18 cellular contexts compared by ENCODE assay signal in the genomic region with DNA sequence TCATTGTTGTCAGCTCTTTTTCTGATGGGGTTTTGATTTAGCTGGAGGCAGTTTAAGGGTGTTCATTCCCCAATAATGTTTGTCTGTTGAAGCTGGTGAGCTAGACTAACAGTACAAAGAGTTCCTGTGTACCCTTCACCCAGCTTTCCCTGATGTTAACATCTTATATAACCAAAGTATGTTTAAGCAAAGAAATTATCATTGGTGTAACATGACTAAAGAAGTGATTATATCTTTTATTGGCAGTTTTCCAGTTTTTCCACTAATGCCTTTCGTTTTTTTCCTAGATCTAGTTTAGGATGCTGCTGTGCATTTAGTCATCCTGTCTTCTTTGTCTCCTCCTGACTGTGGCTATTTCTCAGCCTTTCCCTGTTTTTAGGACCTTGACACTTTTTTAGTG.
DNase-seq lines count a peak whose midpoint lies in the region; ATAC-seq and TF ChIP-seq lines count a peak whose summit lies in the region.
"Had no signal": no experiment of that assay in that cellular context is flagged by ENCODE, and none has a peak within 500 bp of the region (broad histone marks: within the 10 kb centered on the region; RNA-seq: fewer than 3 reads in every experiment).

No MANE protein-coding gene starts in this region.

- H4K91ac ChIP-seq in neuronal stem cell (ENCODE audit: low read depth, low read length, poor library complexity), result no peak overlapping the region

- DNase-seq in EL (peak; percentile 61), adipocyte (ENCODE audit: low read depth) (peak; percentile 22), fibroblast of villous mesenchyme (ENCODE audit: low read depth) (peak; percentile 28), ovary (no peak), neuronal stem cell (ENCODE audit: low spot score) (no peak), aorta (no peak), ureter (ENCODE audit: low spot score) (no peak)
- DNase-seq: activated naive CD8-positive, alpha-beta T cell treated with anti-CD3 and anti-CD28 coated beads, Interleukin-2, amount 50 U/mL, for 24 hours; CD8-positive, alpha-beta memory T cell; effector CD8-positive, alpha-beta T cell; Karpas-422; NCI-H1436 treated with DMSO at 0.1 percent for 48 hours; NCI-H510A treated with DMSO at 0.1 percent for 48 hours; SHP77 treated with DMSO at 0.1 percent for 48 hours; spleen; substantia nigra had no signal

- TF ChIP-seq EP300 in Ishikawa (IDR thresholded peaks at IDR 0.05; ENCODE audit: borderline replicate concordance), result no peak
- TF ChIP-seq EP300 in ovary (IDR thresholded peaks at IDR 0.05), result no peak

- WGBS in ovary, 3 donors, result 37 to 61% (median 53%) methylated on average over 1 of the region's 1 CpG
- WGBS in neuronal stem cell (ENCODE audit: extremely low coverage in 2 of 2, insufficient read length in 2 of 2, insufficient replicate concordance in 1 of 2), 2 donors, result no CpG with 5 or more reads among the region's 1 CpG
- WGBS in aorta, 2 donors, result 13 to 18% methylated on average over 1 of the region's 1 CpG

- H3K4me1 ChIP-seq in adipocyte (ENCODE audit: control insufficient read depth, insufficient read depth, low read length) (peaks cover 26% of the 10 kb centered on the region), ovary (ENCODE audit: insufficient read depth) (peaks cover 10% of the 10 kb centered on the region), neuronal stem cell (ENCODE audit: control insufficient read depth in 2 of 2, insufficient read depth in 1 of 2, low read depth in 1 of 2, low read length in 2 of 2) (no peaks in the 10 kb centered on the region), aorta (ENCODE audit: control insufficient read depth in 1 of 2, insufficient read depth in 2 of 2, low read length in 2 of 2) (peaks cover 18 to 33% of the 10 kb centered on the region in 2 donors)

- H3K27me3 ChIP-seq in adipocyte (replicated peaks; ENCODE audit: control insufficient read depth, insufficient read depth, low read length), result no peaks in the 10 kb centered on the region
- H3K27me3 ChIP-seq in ovary, result no peaks in the 10 kb centered on the region
- no peaks in the 10 kb centered on the region for H3K27me3 ChIP-seq in neuronal stem cell (ENCODE audit: control insufficient read depth in 3 of 3, insufficient read depth in 3 of 3, low read depth in 1 of 3, low read length in 3 of 3)
- H3K27me3 ChIP-seq in aorta (ENCODE audit: control insufficient read depth in 1 of 2, insufficient read depth in 2 of 2, low read length in 1 of 2), result no peaks in the 10 kb centered on the region
- H3K27me3 ChIP-seq: spleen had no signal

- no peak overlapping the region for H3K4me3 ChIP-seq in adipocyte (ENCODE audit: low read length)
- H3K4me3 ChIP-seq in fibroblast of villous mesenchyme (ENCODE audit: low read depth, low read length), result no peak overlapping the region
- H3K4me3 ChIP-seq in ovary, result no peak overlapping the region
- H3K4me3 ChIP-seq in neuronal stem cell (ENCODE audit: low read length in 2 of 2), result no peak overlapping the region
- H3K4me3 ChIP-seq in aorta (ENCODE audit: low read length in 2 of 2), result no peak overlapping the region
- H3K4me3 ChIP-seq: spleen had no signal

- H3K23ac ChIP-seq in neuronal stem cell (ENCODE audit: low read depth, low read length, poor library complexity), result no peak overlapping the region

- no peak overlapping the region for H2BK15ac ChIP-seq in neuronal stem cell (ENCODE audit: low read length)

- no peak overlapping the region for H3K4me2 ChIP-seq in neuronal stem cell (ENCODE audit: insufficient read depth, low read length, poor library complexity, severe bottlenecking)

- no peak overlapping the region for H3K4ac ChIP-seq in neuronal stem cell (ENCODE audit: low read length)

- no peaks in the 10 kb centered on the region for H3K79me1 ChIP-seq in neuronal stem cell (ENCODE audit: low read depth, low read length)

- H2AFZ ChIP-seq in neuronal stem cell (ENCODE audit: low read length), result no peak overlapping the region

- TF ChIP-seq POLR2A in ovary (IDR thresholded peaks at IDR 0.05), result no peak

- H3K27ac ChIP-seq in ovary (no peak overlapping the region), neuronal stem cell (replicated peaks; ENCODE audit: low read length) (no peak overlapping the region), aorta (ENCODE audit: low read depth in 1 of 2, low read length in 2 of 2) (peak overlapping the region in 1 of 2 donors; percentile 28)
- H3K27ac ChIP-seq: spleen had no signal

- TF ChIP-seq RAD21 in Ishikawa (IDR thresholded peaks at IDR 0.05; ENCODE audit: low read depth), result no peak

- H3K9ac ChIP-seq in adipocyte (ENCODE audit: low read length) (no peak overlapping the region), neuronal stem cell (ENCODE audit: low read depth, low read length, poor library complexity) (no peak overlapping the region)

- H2BK12ac ChIP-seq in neuronal stem cell (ENCODE audit: low read length), result no peak overlapping the region

- no peak overlapping the region for H4K8ac ChIP-seq in neuronal stem cell (ENCODE audit: low read depth, low read length)

- intact Hi-C loops in ovary (cut with DNase I), result no loop called here
- intact Hi-C loops in aorta (cut with DNase I), result no loop called here

- H2AK5ac ChIP-seq in neuronal stem cell (ENCODE audit: low read depth, low read length), result no peak overlapping the region

- H2BK5ac ChIP-seq in neuronal stem cell (ENCODE audit: low read length), result no peak overlapping the region

- H3K18ac ChIP-seq in neuronal stem cell (ENCODE audit: low read length), result no peak overlapping the region

- H3K9me3 ChIP-seq in adipocyte (ENCODE audit: control insufficient read depth, low read length) (no peaks in the 10 kb centered on the region), ovary (no peaks in the 10 kb centered on the region), neuronal stem cell (replicated peaks in 1 of 2; ENCODE audit: control insufficient read depth in 2 of 2, insufficient read depth in 1 of 2, low read depth in 1 of 2, low read length in 2 of 2) (no peaks in the 10 kb centered on the region), aorta (ENCODE audit: control insufficient read depth, low read length) (no peaks in the 10 kb centered on the region)
- H3K9me3 ChIP-seq: spleen had no signal

- TF ChIP-seq CTCF in fibroblast of villous mesenchyme (IDR thresholded peaks at IDR 0.05; ENCODE audit: insufficient read depth, low read depth, low read length) (no peak), ovary (IDR thresholded peaks at IDR 0.05) (no peak)

- H2BK120ac ChIP-seq in neuronal stem cell (ENCODE audit: low read depth, low read length), result no peak overlapping the region

- no peak for ATAC-seq in aorta (ENCODE audit: low FRiP score)
- ATAC-seq: activated naive CD8-positive, alpha-beta T cell treated with anti-CD3 and anti-CD28 coated beads, Interleukin-2, amount 50 U/mL, for 24 hours; HCT116 had no signal

- H3K36me3 ChIP-seq in adipocyte (ENCODE audit: control insufficient read depth, insufficient read depth, low read length, severe bottlenecking), result no peaks in the 10 kb centered on the region
- no peaks in the 10 kb centered on the region for H3K36me3 ChIP-seq in ovary
- no peaks in the 10 kb centered on the region for H3K36me3 ChIP-seq in neuronal stem cell (replicated peaks in 1 of 2; ENCODE audit: control insufficient read depth in 2 of 2, insufficient read depth in 2 of 2, low read length in 2 of 2)
- H3K36me3 ChIP-seq in aorta (ENCODE audit: control insufficient read depth in 1 of 2, insufficient read depth in 2 of 2, low read length in 1 of 2), result peaks cover 0 to 2% of the 10 kb centered on the region in 2 donors
- H3K36me3 ChIP-seq: spleen had no signal

- H3K14ac ChIP-seq in neuronal stem cell (ENCODE audit: low read length), result no peak overlapping the region

TF ChIP-seq in Ishikawa, 13 proteins besides CTCF, POLR2A, EP300 and RAD21:
- TF ChIP-seq TAF1 (IDR thresholded peaks at IDR 0.05; ENCODE audit: low read depth) (no peak), NFIC (IDR thresholded peaks at IDR 0.05) (peak; percentile 28; the same call in 1 of the 2 replicates)

Comparison
In these comparisons a context has a peak if more than half of its experiments do, and no peak if none do; other contexts are left out.
1. DNase-seq: peak in EL (single experiment), adipocyte (single experiment) and fibroblast of villous mesenchyme (single experiment); none in ovary (0 of 5), neuronal stem cell (single experiment), aorta (0 of 2) and ureter (single experiment).